ENCODE assay signal across 1 cellular context in genomic region chr7:22681852-22682657, GRCh38.
TF ChIP-seq lines count a peak whose summit lies in the region.

No MANE protein-coding gene starts in this region.

TF ChIP-seq in K562, 482 proteins besides CTCF, POLR2A, EP300 and RAD21 (continued from another document):
- TF ChIP-seq TSHZ1 (CRISPR knock-in tag; IDR thresholded peaks at IDR 0.05): peak; percentile 71
- TF ChIP-seq SREBF1 (IDR thresholded peaks at IDR 0.05; ENCODE audit: borderline replicate concordance, low read depth, low read length): peak; percentile 58; the same call in 1 of the 2 replicates
- TF ChIP-seq TCF3 (CRISPR knock-in tag; IDR thresholded peaks at IDR 0.05): peak; percentile 71
- TF ChIP-seq ZBTB40 (IDR thresholded peaks at IDR 0.05): 0 out of 2 replicates have a peak, but pooled peaks have one; percentile 45
- TF ChIP-seq ZBTB40 (CRISPR knock-in tag; IDR thresholded peaks at IDR 0.05): no peak
- no peak for TF ChIP-seq STAG1 (CRISPR knock-in tag; IDR thresholded peaks at IDR 0.05; ENCODE audit: borderline replicate concordance)
- TF ChIP-seq NBN (IDR thresholded peaks at IDR 0.05; ENCODE audit: low read depth): peak; percentile 69
- TF ChIP-seq, protein P1, sequence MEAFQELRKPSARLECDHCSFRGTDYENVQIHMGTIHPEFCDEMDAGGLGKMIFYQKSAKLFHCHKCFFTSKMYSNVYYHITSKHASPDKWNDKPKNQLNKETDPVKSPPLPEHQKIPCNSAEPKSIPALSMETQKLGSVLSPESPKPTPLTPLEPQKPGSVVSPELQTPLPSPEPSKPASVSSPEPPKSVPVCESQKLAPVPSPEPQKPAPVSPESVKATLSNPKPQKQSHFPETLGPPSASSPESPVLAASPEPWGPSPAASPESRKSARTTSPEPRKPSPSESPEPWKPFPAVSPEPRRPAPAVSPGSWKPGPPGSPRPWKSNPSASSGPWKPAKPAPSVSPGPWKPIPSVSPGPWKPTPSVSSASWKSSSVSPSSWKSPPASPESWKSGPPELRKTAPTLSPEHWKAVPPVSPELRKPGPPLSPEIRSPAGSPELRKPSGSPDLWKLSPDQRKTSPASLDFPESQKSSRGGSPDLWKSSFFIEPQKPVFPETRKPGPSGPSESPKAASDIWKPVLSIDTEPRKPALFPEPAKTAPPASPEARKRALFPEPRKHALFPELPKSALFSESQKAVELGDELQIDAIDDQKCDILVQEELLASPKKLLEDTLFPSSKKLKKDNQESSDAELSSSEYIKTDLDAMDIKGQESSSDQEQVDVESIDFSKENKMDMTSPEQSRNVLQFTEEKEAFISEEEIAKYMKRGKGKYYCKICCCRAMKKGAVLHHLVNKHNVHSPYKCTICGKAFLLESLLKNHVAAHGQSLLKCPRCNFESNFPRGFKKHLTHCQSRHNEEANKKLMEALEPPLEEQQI (IDR thresholded peaks at IDR 0.05): no peak
- TF ChIP-seq TAF1 (IDR thresholded peaks at IDR 0.05; ENCODE audit: control insufficient read depth, extremely low read depth, insufficient read depth, low read length, severe bottlenecking): no peak
- TF ChIP-seq ZNF766 (CRISPR knock-in tag; conservative IDR thresholded peaks at IDR 0.05): peak; percentile 77; the same call in 1 of the 2 replicates
- TF ChIP-seq KLF10 (CRISPR knock-in tag; IDR thresholded peaks at IDR 0.05): no peak
- TF ChIP-seq, protein P2, sequence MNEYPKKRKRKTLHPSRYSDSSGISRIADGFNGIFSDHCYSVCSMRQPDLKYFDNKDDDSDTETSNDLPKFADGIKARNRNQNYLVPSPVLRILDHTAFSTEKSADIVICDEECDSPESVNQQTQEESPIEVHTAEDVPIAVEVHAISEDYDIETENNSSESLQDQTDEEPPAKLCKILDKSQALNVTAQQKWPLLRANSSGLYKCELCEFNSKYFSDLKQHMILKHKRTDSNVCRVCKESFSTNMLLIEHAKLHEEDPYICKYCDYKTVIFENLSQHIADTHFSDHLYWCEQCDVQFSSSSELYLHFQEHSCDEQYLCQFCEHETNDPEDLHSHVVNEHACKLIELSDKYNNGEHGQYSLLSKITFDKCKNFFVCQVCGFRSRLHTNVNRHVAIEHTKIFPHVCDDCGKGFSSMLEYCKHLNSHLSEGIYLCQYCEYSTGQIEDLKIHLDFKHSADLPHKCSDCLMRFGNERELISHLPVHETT (CRISPR knock-in tag; conservative IDR thresholded peaks at IDR 0.05 in 1 of 2, IDR thresholded peaks at IDR 0.05 in 1 of 2): 0 out of 4 replicates have a peak, but pooled peaks of 1 of the 2 experiments have one; percentile 20
- TF ChIP-seq SMARCA4 (IDR thresholded peaks at IDR 0.05): peak; percentile 83
- peak; percentile 95 for TF ChIP-seq ZNF592 (IDR thresholded peaks at IDR 0.05)
- no peak for TF ChIP-seq SPI1 (IDR thresholded peaks at IDR 0.05; ENCODE audit: borderline replicate concordance, low read depth, low read length)
- TF ChIP-seq MEF2D (tag; conservative IDR thresholded peaks at IDR 0.05; ENCODE audit: low read depth): peak; percentile 69; the same call in 1 of the 2 replicates
- no peak for TF ChIP-seq ZNF347 (CRISPR knock-in tag; IDR thresholded peaks at IDR 0.05; ENCODE audit: low read depth)
- TF ChIP-seq, protein P3, sequence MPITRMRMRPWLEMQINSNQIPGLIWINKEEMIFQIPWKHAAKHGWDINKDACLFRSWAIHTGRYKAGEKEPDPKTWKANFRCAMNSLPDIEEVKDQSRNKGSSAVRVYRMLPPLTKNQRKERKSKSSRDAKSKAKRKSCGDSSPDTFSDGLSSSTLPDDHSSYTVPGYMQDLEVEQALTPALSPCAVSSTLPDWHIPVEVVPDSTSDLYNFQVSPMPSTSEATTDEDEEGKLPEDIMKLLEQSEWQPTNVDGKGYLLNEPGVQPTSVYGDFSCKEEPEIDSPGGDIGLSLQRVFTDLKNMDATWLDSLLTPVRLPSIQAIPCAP (CRISPR knock-in tag; IDR thresholded peaks at IDR 0.05; ENCODE audit: borderline replicate concordance): no peak
